In the genomic region with DNA sequence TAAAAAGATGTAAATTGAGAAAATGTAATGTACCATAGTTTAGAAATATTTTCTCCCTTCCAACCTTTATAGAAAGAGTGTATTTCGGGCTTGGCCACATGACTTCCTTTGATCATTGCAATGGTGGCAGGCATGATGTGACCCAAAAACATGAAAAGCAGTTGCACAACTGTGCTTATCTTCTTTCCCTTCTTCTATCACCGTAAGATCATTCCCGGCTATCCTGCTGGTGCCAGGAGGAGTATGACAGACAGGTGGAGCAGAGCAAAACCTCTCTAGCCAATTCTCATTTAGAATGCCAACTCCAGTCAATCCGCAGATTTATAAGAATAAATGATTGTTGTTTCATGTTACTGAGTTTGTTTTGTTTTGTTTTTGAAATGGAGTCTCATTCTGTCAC, we compare ENCODE assay signal across 11 cellular contexts. TPM values are rescaled to one million over a fixed set of nuclear protein-coding genes. Genes with fewer than 3 reads are reported as not detected.
"Had no signal": no experiment of that assay in that cellular context is flagged by ENCODE, and none has a peak within 500 bp of the region (broad histone marks: within the 10 kb centered on the region; RNA-seq: fewer than 3 reads in every experiment).

No MANE protein-coding gene starts in this region.

- H3K4me1 ChIP-seq: HAP-1 had no signal

- H3K4me3 ChIP-seq: GM23338, HAP-1, K562 had no signal

- H3K27ac Mint-ChIP-seq: GM23338, HFFc6 had no signal

- H3K9ac ChIP-seq: KMS-11 had no signal

- H2AFZ ChIP-seq: GM23338 had no signal

- ATAC-seq: GM23338, HCT116, HepG2, K562 had no signal

- H3K36me3 ChIP-seq: HAP-1 had no signal

- DNase-seq: H7, HFFc6 had no signal

- H3K4me3 Mint-ChIP-seq: GM23338, HFFc6 had no signal

- H3K4me2 ChIP-seq: GM23338, KMS-11 had no signal

- H3K27ac ChIP-seq: HL-60, KMS-11 had no signal

RNA-seq across cellular contexts. Expression of gene SIT1, which starts 56.3 kb away (rescaled TPM):
- total RNA-seq: H4, HFFc6, HT1080, K562 had no signal
- polyA plus RNA-seq: K562 had no signal
